11 cellular contexts compared by ENCODE assay signal in genomic region chr18:5239447-5239846, GRCh38. TPM values are rescaled to one million over a fixed set of nuclear protein-coding genes. Genes with fewer than 3 reads are reported as not detected.
DNase-seq lines count a peak whose midpoint lies in the region; ATAC-seq and TF ChIP-seq lines count a peak whose summit lies in the region.
"Had no signal": no experiment of that assay in that cellular context is flagged by ENCODE, and none has a peak within 500 bp of the region (broad histone marks: within the 10 kb centered on the region; RNA-seq: fewer than 3 reads in every experiment).

No MANE protein-coding gene starts in this region.

- intact Hi-C loops in mammary epithelial cell (cut with micrococcal nuclease) (no loop called here), body of pancreas (cut with DNase I) (no loop called here)

- BruUV-seq in mammary epithelial cell (replicated peaks; lab: Mats Ljungman, UMichigan), result no TSS peak

- peak overlapping the region; percentile 95 for H3K4me2 ChIP-seq in mammary epithelial cell (ENCODE audit: insufficient read depth, low read depth, low read length)

- CTCF ChIA-PET in AG04449 (lab: Yijun Ruan, JAX), result no interaction called here
- CTCF ChIA-PET in mammary epithelial cell (lab: Charles Lee; ENCODE audit: low non-redundant PET), result no interaction called here

- peaks cover 31% of the 10 kb centered on the region for H3K79me2 ChIP-seq in mammary epithelial cell (ENCODE audit: insufficient read depth, low read length)

- H3K36me3 ChIP-seq in mammary epithelial cell (ENCODE audit: insufficient read depth, low read length) (no peaks in the 10 kb centered on the region), body of pancreas (replicated peaks in 1 of 2; ENCODE audit: insufficient read depth in 1 of 2, low read depth in 2 of 2) (peaks cover 3 to 6% of the 10 kb centered on the region in 2 donors)

- H3K36me3 Mint-ChIP-seq in HFFc6 (ENCODE audit: low read depth) (peaks cover 24% of the 10 kb centered on the region), naive B cell (peaks cover 8 to 26% of the 10 kb centered on the region in 2 donors)

- H3K27me3 Mint-ChIP-seq in HFFc6 (ENCODE audit: insufficient read depth) (no peaks in the 10 kb centered on the region; the same call in 1 of the 2 replicates), naive B cell (peaks cover 0 to 2% (median 0%) of the 10 kb centered on the region in 3 donors)

- H3K4me3 Mint-ChIP-seq in HFFc6 (peak overlapping the region; percentile 98), naive B cell (peak overlapping the region in 6 of 8 donors; percentile 22 to 97 (median 76))

- no peak overlapping the region for H3K9ac ChIP-seq in mammary epithelial cell (ENCODE audit: insufficient read depth, low read length)

- no peak for TF ChIP-seq POLR2A in body of pancreas (IDR thresholded peaks at IDR 0.05)

- H3K9me3 Mint-ChIP-seq in HFFc6, result no peaks in the 10 kb centered on the region
- H3K9me3 Mint-ChIP-seq in naive B cell, result no peaks in the 10 kb centered on the region

- H3K9me3 ChIP-seq in mammary epithelial cell (replicated peaks; ENCODE audit: insufficient read depth, low read length), result peaks cover 3% of the 10 kb centered on the region
- no peaks in the 10 kb centered on the region for H3K9me3 ChIP-seq in body of pancreas

- peak overlapping the region; percentile 88 for H3K4me3 ChIP-seq in AG04449 (ENCODE audit: low read depth, low read length)
- H3K4me3 ChIP-seq in mammary epithelial cell (replicated peaks in 1 of 3; ENCODE audit: insufficient read depth in 1 of 3, low read depth in 2 of 3, low read length in 3 of 3), result peak overlapping the region; percentile 60 to 94 (median 65)
- no peak overlapping the region for H3K4me3 ChIP-seq in body of pancreas

- H4K20me1 ChIP-seq in mammary epithelial cell (ENCODE audit: insufficient read depth, low read length), result no peaks in the 10 kb centered on the region

- H3K4me1 Mint-ChIP-seq in HFFc6 (ENCODE audit: low read depth) (peaks cover 36% of the 10 kb centered on the region), naive B cell (peaks cover 23 to 44% (median 35%) of the 10 kb centered on the region in 3 donors)

- ATAC-seq in naive B cell (ENCODE audit: low read depth in 2 of 2) (no peak), GM21786 (IDR thresholded peaks at IDR 0.05; ENCODE audit: unreplicated experiment) (no peak), GM18873 (IDR thresholded peaks at IDR 0.05; ENCODE audit: low FRiP score, unreplicated experiment) (no peak), body of pancreas (no peak)

- in situ Hi-C loops in mammary epithelial cell (cut with MboI; ENCODE audit: low sequenced_read_pairs in 2 of 2), result no loop called here

- DNase-seq in AG04449 (ENCODE audit: low read depth, low spot score) (no peak), HFFc6 (no peak), mammary epithelial cell (no peak), naive B cell (no peak), SKM-1 treated with dmso at 0.1 percent for 144 hours (lab: John Stamatoyannopoulos, UW; ENCODE audit: unreplicated experiment) (no peak), body of pancreas (no peak)
- DNase-seq: amygdala, RPMI8226 had no signal

- H3K27ac Mint-ChIP-seq in HFFc6 (no peak overlapping the region; the same call in 1 of the 2 replicates), naive B cell (peak overlapping the region in 1 of 6 donors; percentile 26)

- no peak overlapping the region for H2AFZ ChIP-seq in mammary epithelial cell (ENCODE audit: low read depth, low read length)

- POLR2A ChIA-PET in AG04449 (lab: Yijun Ruan, JAX), result no interaction called here

- no peaks in the 10 kb centered on the region for H3K27me3 ChIP-seq in mammary epithelial cell (ENCODE audit: insufficient read depth, low read length)
- no peaks in the 10 kb centered on the region for H3K27me3 ChIP-seq in body of pancreas

- TF ChIP-seq CTCF in AG04449 (IDR thresholded peaks at IDR 0.05; ENCODE audit: insufficient read depth, low read length, missing control alignments) (no peak), HFFc6 (IDR thresholded peaks at IDR 0.05) (no peak), mammary epithelial cell (conservative IDR thresholded peaks at IDR 0.05 in 1 of 2, IDR thresholded peaks at IDR 0.05 in 1 of 2; ENCODE audit: extremely low read depth in 1 of 2, insufficient read depth in 1 of 2, low read depth in 1 of 2, low read length in 2 of 2) (no peak), body of pancreas (IDR thresholded peaks at IDR 0.05) (no peak)

- peaks cover 7% of the 10 kb centered on the region for H3K4me1 ChIP-seq in mammary epithelial cell (ENCODE audit: insufficient read depth, low read length)
- peaks cover 32% of the 10 kb centered on the region for H3K4me1 ChIP-seq in body of pancreas

- dilution Hi-C loops in mammary epithelial cell (cut with HindIII; ENCODE audit: low sequenced_read_pairs), result loop anchor here (10.0 kb wide), 1 partner anchor 55 kb away; the partner anchor contains the start of gene ZBTB14

- H3K27ac ChIP-seq in mammary epithelial cell (ENCODE audit: insufficient read depth, low read depth, low read length) (no peak overlapping the region), body of pancreas (no peak overlapping the region)

- 91% methylated on average over 4 of the region's 4 CpGs for WGBS in mammary epithelial cell (ENCODE audit: low coverage, missing lambda C conversion rate)
- 22 to 32% methylated on average over 4 of the region's 4 CpGs for WGBS in body of pancreas, 2 donors

RNA-seq across cellular contexts. Expression of gene AKAIN1, which starts 42.4 kb away (rescaled TPM):
- not detected for total RNA-seq in HFFc6 (2021; fragmentation: NEBNext Ultra II Directional; extraction: Animal tissue kit (Norgen Biotek cat#: 25700))
- total RNA-seq in mammary epithelial cell (not detected), body of pancreas (1 to 10 TPM in 1 of 2 donors, not detected in 1; 3.1 TPM)
- polyA plus RNA-seq in mammary epithelial cell (not detected), naive B cell (ENCODE audit: low read depth in 6 of 6) (not detected)
- polyA minus RNA-seq in mammary epithelial cell, result not detected
- total RNA-seq: Daoy had no signal

RNA-seq across cellular contexts. Expression of gene ZBTB14, which starts 56.1 kb away (rescaled TPM):
- total RNA-seq in HFFc6 (2021; fragmentation: NEBNext Ultra II Directional; extraction: Animal tissue kit (Norgen Biotek cat#: 25700)), result 1 to 10 TPM; 5.9 to 6.6 (median 6.3) TPM
- 10 to 100 TPM in 1 of 2 donors, 1 to 10 TPM in 1; 7.1 to 12.2 TPM for total RNA-seq in mammary epithelial cell
- polyA plus RNA-seq in mammary epithelial cell, result 5.9 TPM
- 17.6 TPM for polyA minus RNA-seq in mammary epithelial cell
- 10 to 100 TPM in 5 of 6 donors, 1 to 10 TPM in 1; 9.8 to 21.0 (median 15.8) TPM for polyA plus RNA-seq in naive B cell (ENCODE audit: low read depth in 6 of 6)
- 10 to 100 TPM; 12.2 to 15.6 TPM for total RNA-seq in body of pancreas

Comparison
In these comparisons a context has a peak if more than half of its experiments do, and no peak if none do; other contexts are left out.
1. H3K4me3 ChIP-seq: peak in AG04449 (single experiment) and mammary epithelial cell (3 of 3); none in body of pancreas (0 of 2).